Comparison of ENCODE assay signal across 7 cellular contexts in the genomic region with DNA sequence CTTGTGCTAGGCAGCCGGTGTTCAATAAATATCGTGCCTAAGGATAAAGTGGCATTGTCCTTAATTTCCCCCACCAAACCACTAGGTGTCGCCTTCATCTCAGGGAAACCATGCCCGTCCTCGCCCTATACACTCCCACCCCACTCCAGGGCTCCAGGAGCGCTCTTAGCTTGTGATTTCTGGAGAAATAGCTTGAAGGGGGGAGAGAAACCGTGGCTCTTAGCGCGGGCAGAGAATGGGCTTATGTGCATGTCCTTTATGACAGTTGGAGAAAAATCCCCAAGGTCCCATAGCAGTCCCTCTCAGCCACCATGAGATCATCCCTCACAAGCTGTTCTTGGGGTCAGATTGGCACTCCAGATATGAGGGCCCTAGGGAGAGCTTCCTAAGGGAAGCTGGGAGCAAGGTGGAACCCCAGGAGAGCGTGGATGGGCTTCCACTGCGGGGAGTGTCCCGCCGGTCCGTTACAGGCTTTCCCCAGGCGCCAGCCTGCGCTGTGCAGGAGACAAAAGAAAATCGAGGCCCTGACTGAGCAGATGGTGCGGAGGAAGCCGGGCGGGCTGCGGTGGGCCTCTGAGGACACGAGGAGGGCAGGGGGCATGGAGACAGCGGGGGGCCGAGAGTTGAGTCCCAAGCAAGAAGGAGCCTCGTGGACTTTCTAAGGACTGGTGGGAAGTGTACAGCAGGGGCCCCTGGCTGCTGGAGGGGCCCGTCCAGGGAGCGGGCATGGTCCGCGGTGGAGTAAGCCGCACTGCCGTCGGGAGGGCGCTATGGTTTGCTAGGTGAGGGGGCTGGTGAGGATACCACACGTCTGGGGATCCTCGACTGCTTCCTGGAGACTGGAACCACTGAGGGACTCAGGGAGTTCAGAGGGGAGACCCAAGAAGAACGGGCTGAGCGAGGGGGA. TPM values are rescaled to one million over a fixed set of nuclear protein-coding genes. Genes with fewer than 3 reads are reported as not detected.
A peak's percentile ranks its signal among the peaks of the same experiment; 100 is the strongest.
DNase-seq lines count a peak whose midpoint lies in the region; ATAC-seq and TF ChIP-seq lines count a peak whose summit lies in the region.

No MANE protein-coding gene starts in this region.

- ATAC-seq in right cardiac atrium: peak; percentile 88 to 90

- H3K36me3 ChIP-seq in ascending aorta: peaks cover 0 to 2% of the 10 kb centered on the region in 2 donors
- H3K36me3 ChIP-seq in prostate gland: no peaks in the 10 kb centered on the region

- H3K27me3 ChIP-seq in ascending aorta: no peaks in the 10 kb centered on the region
- H3K27me3 ChIP-seq in right cardiac atrium (ENCODE audit: control insufficient read depth, insufficient read depth): no peaks in the 10 kb centered on the region
- H3K27me3 ChIP-seq in prostate gland (replicated peaks; ENCODE audit: insufficient read depth): no peaks in the 10 kb centered on the region

- peak overlapping the region; percentile 81 to 87 for H3K27ac ChIP-seq in ascending aorta
- peak overlapping the region; percentile 41 for H3K27ac ChIP-seq in right cardiac atrium (ENCODE audit: low read length)
- H3K27ac ChIP-seq in prostate gland: peak overlapping the region; percentile 36 to 76

- DNase-seq in NCI-H1092 treated with DMSO at 0.1 percent for 48 hours (lab: John Stamatoyannopoulos, UW): peak; percentile 78
- peak; percentile 47 for DNase-seq in T follicular helper cell (ENCODE audit: low read depth)
- peak in 1 of 2 donors; percentile 88 for DNase-seq in ascending aorta (ENCODE audit: low spot score in 2 of 2)
- peak; percentile 73 to 84 (median 79) for DNase-seq in right cardiac atrium
- DNase-seq in prostate gland (ENCODE audit: low spot score): peak; percentile 74
- DNase-seq in T1000 (lab: John Stamatoyannopoulos, UW): no peak

- no peak for TF ChIP-seq POLR2A in prostate gland (IDR thresholded peaks at IDR 0.05)

- intact Hi-C loops in ascending aorta (cut with DNase I): loop anchor here (1.0 to 5.0 kb wide), 4 partner anchors 37 to 157 kb away; a partner anchor contains a TSS
- intact Hi-C loops in right cardiac atrium (cut with DNase I): loop anchor here (2.0 to 5.0 kb wide), 3 partner anchors 37 to 92 kb away; a partner anchor contains a TSS
- intact Hi-C loops in prostate gland (cut with DNase I): loop anchor here (1.0 to 2.0 kb wide), 2 partner anchors 36 to 91 kb away; no protein-coding TSS in a partner anchor

- TF ChIP-seq CTCF in GM12874 (IDR thresholded peaks at IDR 0.05; ENCODE audit: insufficient read depth, low read depth, low read length): peak; percentile 78
- peak; percentile 76 to 90 (median 83) for TF ChIP-seq CTCF in ascending aorta (IDR thresholded peaks at IDR 0.05)
- peak; percentile 70 to 90 (median 84) for TF ChIP-seq CTCF in prostate gland (IDR thresholded peaks at IDR 0.05)

- 24% methylated on average over 37 of the region's 37 CpGs for WGBS in right cardiac atrium
- WGBS in prostate gland: 53% methylated on average over 37 of the region's 37 CpGs

- H3K4me1 ChIP-seq in ascending aorta (peaks cover 5 to 28% of the 10 kb centered on the region in 2 donors), right cardiac atrium (ENCODE audit: control insufficient read depth, insufficient read depth, low read length) (no peaks in the 10 kb centered on the region), prostate gland (replicated peaks) (no peaks in the 10 kb centered on the region)

- no peaks in the 10 kb centered on the region for H3K9me3 ChIP-seq in ascending aorta
- H3K9me3 ChIP-seq in right cardiac atrium (ENCODE audit: control insufficient read depth, low read length): no peaks in the 10 kb centered on the region
- no peaks in the 10 kb centered on the region for H3K9me3 ChIP-seq in prostate gland

- H3K4me3 ChIP-seq in ascending aorta: peak overlapping the region; percentile 64 to 87
- peak overlapping the region; percentile 58 for H3K4me3 ChIP-seq in right cardiac atrium (ENCODE audit: low read length)
- H3K4me3 ChIP-seq in prostate gland: peak overlapping the region; percentile 41 to 50

RNA-seq across cellular contexts. Expression of a gene that starts 0.8 kb away (rescaled TPM):
- total RNA-seq in ascending aorta: 7.3 TPM
- 10 to 100 TPM; 21.3 to 29.9 (median 26.3) TPM for total RNA-seq in right cardiac atrium
- 24.7 TPM for polyA plus RNA-seq in right cardiac atrium
- 10 to 100 TPM; 17.3 to 33.2 TPM for total RNA-seq in prostate gland

RNA-seq across cellular contexts. Expression of a gene that starts 21.4 kb away (rescaled TPM):
- not detected for total RNA-seq in ascending aorta
- total RNA-seq in right cardiac atrium: 1 to 10 TPM; 2.6 to 6.0 (median 4.9) TPM
- 5.4 TPM for polyA plus RNA-seq in right cardiac atrium
- 1 to 10 TPM in 1 of 2 donors, under 1 TPM in 1; 0.68 to 9.2 TPM for total RNA-seq in prostate gland

RNA-seq across cellular contexts. Expression of a gene that starts 24.2 kb away (rescaled TPM):
- total RNA-seq in ascending aorta (21.6 TPM), right cardiac atrium (10 to 100 TPM; 56.7 to 60.7 (median 59.0) TPM), prostate gland (10 to 100 TPM; 38.6 to 39.7 TPM)
- 108 TPM for polyA plus RNA-seq in right cardiac atrium

RNA-seq across cellular contexts. Expression of a gene that starts 36.6 kb away (rescaled TPM):
- not detected for total RNA-seq in ascending aorta
- total RNA-seq in right cardiac atrium: not detected
- 0.27 TPM for polyA plus RNA-seq in right cardiac atrium
- not detected for total RNA-seq in prostate gland

RNA-seq across cellular contexts. Expression of a gene that starts 37.9 kb away (rescaled TPM):
- total RNA-seq in ascending aorta (not detected), right cardiac atrium (not detected), prostate gland (1 to 10 TPM in 1 of 2 donors, under 1 TPM in 1; 0.46 to 5.1 TPM)
- not detected for polyA plus RNA-seq in right cardiac atrium
